ENCODE assay signal across 4 cellular contexts in genomic region chr1:143955930-143956329, GRCh38. TPM values are rescaled to one million over a fixed set of nuclear protein-coding genes. Genes with fewer than 3 reads are reported as not detected.
"Had no signal": no experiment of that assay in that cellular context is flagged by ENCODE, and none has a peak within 500 bp of the region (broad histone marks: within the 10 kb centered on the region; RNA-seq: fewer than 3 reads in every experiment).

No MANE protein-coding gene starts in this region.

RNA-seq across cellular contexts. Expression of gene FAM72C, which starts 15.9 kb away (rescaled TPM):
- total RNA-seq: left lobe of liver, left ventricle myocardium inferior, left ventricle myocardium superior, lower lobe of right lung had no signal
